ENCODE assay signal across 25 cellular contexts in genomic region chr4:145427991-145428390, GRCh38. TPM values are rescaled to one million over a fixed set of nuclear protein-coding genes. Genes with fewer than 3 reads are reported as not detected.
DNase-seq lines count a peak whose midpoint lies in the region; ATAC-seq, FAIRE-seq and TF ChIP-seq lines count a peak whose summit lies in the region.
"Had no signal": no experiment of that assay in that cellular context is flagged by ENCODE, and none has a peak within 500 bp of the region (broad histone marks: within the 10 kb centered on the region; RNA-seq: fewer than 3 reads in every experiment).

No MANE protein-coding gene starts in this region.

- WGBS in H1 (ENCODE audit: extremely low coverage in 1 of 2, insufficient coverage in 1 of 2, insufficient read length in 1 of 2, insufficient replicate concordance in 2 of 2, low coverage in 1 of 2, low lambda C conversion rate in 2 of 2, missing lambda C conversion rate in 1 of 2), 2 experiments = 80% methylated on average over 3 of the region's 3 CpGs; no CpG with 5 or more reads in 1 of the 2 experiments

- H3K9ac ChIP-seq in Loucy (ENCODE audit: low read depth, low read length, poor library complexity, severe bottlenecking) (no peak overlapping the region), H1 (replicated peaks in 1 of 4; ENCODE audit: extremely low read depth in 1 of 4, low read depth in 3 of 4, low read length in 3 of 4) (no peak overlapping the region)

- no peak overlapping the region for H4K8ac ChIP-seq in H1 (ENCODE audit: extremely low read depth, insufficient read depth, low read length)

- no peak for TF ChIP-seq RAD21 in H1 (IDR thresholded peaks at IDR 0.05 in 1 of 2, conservative IDR thresholded peaks at IDR 0.05 in 1 of 2; ENCODE audit: low read depth in 2 of 2, low read length in 2 of 2)

- H2AFZ ChIP-seq in Loucy (ENCODE audit: low read length) (0 out of 2 replicates have a peak overlapping the region, but pooled peaks have one; percentile 45), H1 (ENCODE audit: low read length) (0 out of 2 replicates have a peak overlapping the region, but pooled peaks have one; percentile 11)

- no peak for TF ChIP-seq EP300 in H1 (IDR thresholded peaks at IDR 0.05; ENCODE audit: borderline replicate concordance in 1 of 2, low read depth in 2 of 2, low read length in 2 of 2)

- H3K4me3 Mint-ChIP-seq in mesothelial cell of epicardium = no peak overlapping the region
- no peak overlapping the region for H3K4me3 Mint-ChIP-seq in naive thymus-derived CD8-positive, alpha-beta T cell
- H3K4me3 Mint-ChIP-seq: CD4-positive, alpha-beta memory T cell had no signal

- H3K23me2 ChIP-seq in H1 (ENCODE audit: low read depth, low read length) = no peaks in the 10 kb centered on the region

- no peak overlapping the region for H2BK12ac ChIP-seq in H1 (ENCODE audit: low read depth, low read length)

- no peak overlapping the region for H2AK5ac ChIP-seq in H1 (ENCODE audit: low read depth, low read length)

- no peaks in the 10 kb centered on the region for H3K9me2 ChIP-seq in Loucy (replicated peaks; ENCODE audit: low read depth, low read length)

- H2BK15ac ChIP-seq in H1 (ENCODE audit: low read length) = no peak overlapping the region

- H3F3A ChIP-seq in Loucy (ENCODE audit: low read depth) = no peaks in the 10 kb centered on the region

- TF ChIP-seq CTCF in Loucy (conservative IDR thresholded peaks at IDR 0.05; ENCODE audit: low read length) = no peak
- TF ChIP-seq CTCF in H1 (IDR thresholded peaks at IDR 0.05; ENCODE audit: control extremely low read depth in 1 of 3, insufficient read depth in 1 of 3, low read depth in 1 of 3, low read length in 3 of 3) = no peak
- no peak for TF ChIP-seq CTCF in mesothelial cell of epicardium (IDR thresholded peaks at IDR 0.05; ENCODE audit: unreplicated experiment)
- no peak for TF ChIP-seq CTCF in coronary artery (IDR thresholded peaks at IDR 0.05)

- H4K20me1 ChIP-seq in Loucy (ENCODE audit: insufficient read depth, low read length, poor library complexity, severe bottlenecking) = no peaks in the 10 kb centered on the region
- H4K20me1 ChIP-seq in H1 (replicated peaks in 1 of 2; ENCODE audit: control insufficient read depth in 1 of 2, insufficient read depth in 2 of 2, low read length in 2 of 2) = no peaks in the 10 kb centered on the region

- H3K14ac ChIP-seq in H1 (ENCODE audit: insufficient read length) = no peak overlapping the region

- H3K4me2 ChIP-seq in Loucy (ENCODE audit: low read depth, low read length, poor library complexity, severe bottlenecking) (no peak overlapping the region), H1 (ENCODE audit: insufficient read depth in 1 of 2, low read depth in 2 of 2, low read length in 2 of 2) (no peak overlapping the region)

- H3K4me1 ChIP-seq in Loucy (ENCODE audit: insufficient read depth, low read length, poor library complexity, severe bottlenecking) (no peaks in the 10 kb centered on the region), H1 (replicated peaks in 1 of 4; ENCODE audit: control insufficient read depth in 3 of 4, insufficient read depth in 4 of 4, low read length in 3 of 4) (no peaks in the 10 kb centered on the region)

- H4K5ac ChIP-seq in H1 (ENCODE audit: insufficient read length, low read depth, low read length) = no peak overlapping the region

- no peak for FAIRE-seq in H1 (lab: Jason Lieb, UNC)
- FAIRE-seq: GM12891 had no signal

- POLR2A ChIA-PET in H1 (lab: Charles Lee; ENCODE audit: partially characterized antibody) = no interaction called here
- POLR2A ChIA-PET in naive thymus-derived CD8-positive, alpha-beta T cell (lab: Charles Lee) = no interaction called here

- H3K9me3 ChIP-seq in Loucy (ENCODE audit: insufficient read depth, low read depth, low read length) = peaks cover 4% of the 10 kb centered on the region; the same call in 1 of the 2 replicates
- H3K9me3 ChIP-seq in H1 (ENCODE audit: insufficient read depth in 2 of 2, low read depth in 1 of 2, low read length in 1 of 2) = no peaks in the 10 kb centered on the region
- H3K9me3 ChIP-seq: MG63 had no signal

- no peak overlapping the region for H3K4me3 ChIP-seq in Loucy (ENCODE audit: low read length, poor library complexity, severe bottlenecking)
- no peak overlapping the region for H3K4me3 ChIP-seq in H1 (ENCODE audit: extremely low read depth in 1 of 4, insufficient read depth in 2 of 4, low read depth in 3 of 4, low read length in 4 of 4)
- H3K4me3 ChIP-seq in coronary artery = no peak overlapping the region
- H3K4me3 ChIP-seq: MG63 had no signal

- no peaks in the 10 kb centered on the region for H3K27me3 ChIP-seq in Loucy (ENCODE audit: insufficient read depth, low read length, poor library complexity, severe bottlenecking)
- peaks cover 0 to 2% (median 0%) of the 10 kb centered on the region in 4 experiments; a peak in 1 of 7 replicates for H3K27me3 ChIP-seq in H1 (replicated peaks in 1 of 4; ENCODE audit: control insufficient read depth in 3 of 4, extremely low read depth in 1 of 4, insufficient read depth in 3 of 4, low read length in 3 of 4)
- H3K27me3 ChIP-seq: MG63 had no signal

- no peak for TF ChIP-seq POLR2A in H1 (IDR thresholded peaks at IDR 0.05; ENCODE audit: control extremely low read depth in 1 of 2, low read depth in 2 of 2, low read length in 2 of 2)

- no peak overlapping the region for H3K23ac ChIP-seq in H1 (ENCODE audit: insufficient read length)

- no peak for DNase-seq in H1 (ENCODE audit: low read depth in 1 of 2, low spot score in 2 of 2)
- no peak for DNase-seq in mesothelial cell of epicardium (ENCODE audit: low spot score in 2 of 2, unreplicated experiment in 2 of 2)
- no peak for DNase-seq in naive thymus-derived CD8-positive, alpha-beta T cell
- DNase-seq in NCI-H526 treated with DMSO at 0.1 percent for 48 hours (lab: John Stamatoyannopoulos, UW) = no peak
- DNase-seq in coronary artery (ENCODE audit: low spot score) = no peak
- DNase-seq in glomerular visceral epithelial cell (ENCODE audit: extremely low spot score) = no peak
- DNase-seq: C1 segment of cervical spinal cord; CD4-positive, alpha-beta memory T cell; COR-L47; DMS79; EL; GF-D8; H7; KBM-7; MG63; NCI-H1105 treated with DMSO at 0.1 percent for 48 hours; NCI-H146; NCI-H1930; NCI-H2107; NCI-H524; NCI-H774; SHP77 had no signal

- CTCF ChIA-PET in H1 (lab: Charles Lee; ENCODE audit: partially characterized antibody) = interaction anchor here (0.5 to 1.5 kb wide), 2 partner anchors 23 to 965 kb away, joined by 3 read pairs; no protein-coding TSS in a partner anchor

- peaks cover 34% of the 10 kb centered on the region for H3K9me3 Mint-ChIP-seq in mesothelial cell of epicardium
- peaks cover 1 to 17% (median 6%) of the 10 kb centered on the region in 9 donors for H3K9me3 Mint-ChIP-seq in naive thymus-derived CD8-positive, alpha-beta T cell

- no peak for ATAC-seq in naive thymus-derived CD8-positive, alpha-beta T cell

- H3K4me1 Mint-ChIP-seq in mesothelial cell of epicardium = peaks cover 16% of the 10 kb centered on the region
- no peaks in the 10 kb centered on the region for H3K4me1 Mint-ChIP-seq in naive thymus-derived CD8-positive, alpha-beta T cell
- H3K4me1 Mint-ChIP-seq: CD4-positive, alpha-beta memory T cell had no signal

- H4K91ac ChIP-seq in H1 (replicated peaks; ENCODE audit: insufficient read length, low read length) = no peak overlapping the region

- H3K36me3 ChIP-seq in Loucy (ENCODE audit: insufficient read depth, low read length) (no peaks in the 10 kb centered on the region), H1 (ENCODE audit: control insufficient read depth in 2 of 4, insufficient read depth in 4 of 4, low read length in 3 of 4) (no peaks in the 10 kb centered on the region)
- H3K36me3 ChIP-seq: MG63 had no signal

- no peak overlapping the region for H3K18ac ChIP-seq in H1 (ENCODE audit: extremely low read depth, low read length)

- no peak overlapping the region for H2BK120ac ChIP-seq in H1 (replicated peaks; ENCODE audit: low read depth, low read length)

- H3K27ac ChIP-seq in H1 (ENCODE audit: low read depth, low read length) = no peak overlapping the region
- no peak overlapping the region for H3K27ac ChIP-seq in coronary artery
- H3K27ac ChIP-seq: RWPE1 had no signal

- no peak overlapping the region for H2BK20ac ChIP-seq in H1 (ENCODE audit: low read length)

- no peaks in the 10 kb centered on the region for H3K27me3 Mint-ChIP-seq in mesothelial cell of epicardium (ENCODE audit: low read depth)
- H3K27me3 Mint-ChIP-seq in naive thymus-derived CD8-positive, alpha-beta T cell = peaks cover 0 to 7% (median 0%) of the 10 kb centered on the region in 5 donors

- H3K27ac Mint-ChIP-seq in mesothelial cell of epicardium = peak overlapping the region; percentile 83
- H3K27ac Mint-ChIP-seq in naive thymus-derived CD8-positive, alpha-beta T cell = no peak overlapping the region
- H3K27ac Mint-ChIP-seq: CD4-positive, alpha-beta memory T cell had no signal

- H2BK5ac ChIP-seq in H1 (ENCODE audit: low read depth, low read length) = no peak overlapping the region

- no peak overlapping the region for H3K56ac ChIP-seq in H1 (replicated peaks; ENCODE audit: insufficient read length, low read depth, low read length)

- H3K36me3 Mint-ChIP-seq in mesothelial cell of epicardium = peaks cover 11% of the 10 kb centered on the region
- H3K36me3 Mint-ChIP-seq in naive thymus-derived CD8-positive, alpha-beta T cell = peaks cover 0 to 5% (median 0%) of the 10 kb centered on the region in 3 donors
- H3K36me3 Mint-ChIP-seq: CD4-positive, alpha-beta memory T cell had no signal

- H3K4ac ChIP-seq in H1 (replicated peaks; ENCODE audit: insufficient read length, low read depth, low read length) = no peak overlapping the region

- H3K79me2 ChIP-seq in Loucy (ENCODE audit: insufficient read depth, low read length) = no peaks in the 10 kb centered on the region
- no peaks in the 10 kb centered on the region for H3K79me2 ChIP-seq in H1 (ENCODE audit: control insufficient read depth in 1 of 2, insufficient read depth in 2 of 2, low read length in 2 of 2)

- no peaks in the 10 kb centered on the region for H3K79me1 ChIP-seq in H1 (ENCODE audit: low read depth, low read length)

TF ChIP-seq in H1, 55 proteins besides CTCF, POLR2A, EP300 and RAD21 (continues in another document):
- TF ChIP-seq RXRA (IDR thresholded peaks at IDR 0.05; ENCODE audit: insufficient read depth, low read depth, low read length) = no peak
- TF ChIP-seq SP1 (IDR thresholded peaks at IDR 0.05; ENCODE audit: low read depth, low read length) = no peak

RNA-seq across cellular contexts. Expression of gene SMAD1, which starts 53.7 kb away (rescaled TPM):
- 22.0 and 22.6 TPM in 2 replicates for total RNA-seq in H1 (2021; fragmentation: NEBNext Ultra II Directional; extraction: Animal tissue kit (Norgen Biotek cat#: 25700))
- 20.1 and 25.3 TPM in 2 replicates for polyA plus RNA-seq in H1 (2011; rRNA removed)
- polyA plus RNA-seq in H1 (2011; cell fraction: cytosol; rRNA removed) = 22.6 TPM
- 14.4 TPM for polyA plus RNA-seq in H1 (2011; cell fraction: nucleus; rRNA removed)
- polyA plus RNA-seq in H1 (2012, experiment 1 of 2) = 13.2 to 17.6 TPM (median 15.2 TPM) in 4 replicates
- 5.4 TPM for polyA plus RNA-seq in H1 (2012, experiment 2 of 2)
- 20.9 TPM for polyA plus RNA-seq in H1 (2013, experiment 1 of 2)
- 21.0 TPM for polyA plus RNA-seq in H1 (2013, experiment 2 of 2)
- polyA minus RNA-seq in H1 (2011; rRNA and poly(A)+ RNA removed) = 38.6 and 42.1 TPM in 2 replicates
- polyA minus RNA-seq in H1 (2011; cell fraction: cytosol; rRNA and poly(A)+ RNA removed) = 19.3 TPM
- 34.7 TPM for polyA minus RNA-seq in H1 (2011; cell fraction: nucleus; rRNA and poly(A)+ RNA removed)
- total RNA-seq in mesothelial cell of epicardium = 35.6 to 40.5 TPM (median 38.4 TPM) in 3 replicates
- not detected for total RNA-seq in naive thymus-derived CD8-positive, alpha-beta T cell
- polyA plus RNA-seq in naive thymus-derived CD8-positive, alpha-beta T cell = under 1 TPM; 0.34 to 0.73 (median 0.67) TPM

Comparison
In these comparisons a context has a peak if more than half of its experiments do, and no peak if none do; other contexts are left out.
1. RNA of gene SMAD1, which starts 53.7 kb away (total RNA-seq): 35.6 to 40.5 TPM in mesothelial cell of epicardium and 22.0 to 22.6 TPM in H1; not detected in naive thymus-derived CD8-positive, alpha-beta T cell; every median in the first group is over 10 times any median in the second.